1 cellular context compared by ENCODE assay signal in the genomic region with DNA sequence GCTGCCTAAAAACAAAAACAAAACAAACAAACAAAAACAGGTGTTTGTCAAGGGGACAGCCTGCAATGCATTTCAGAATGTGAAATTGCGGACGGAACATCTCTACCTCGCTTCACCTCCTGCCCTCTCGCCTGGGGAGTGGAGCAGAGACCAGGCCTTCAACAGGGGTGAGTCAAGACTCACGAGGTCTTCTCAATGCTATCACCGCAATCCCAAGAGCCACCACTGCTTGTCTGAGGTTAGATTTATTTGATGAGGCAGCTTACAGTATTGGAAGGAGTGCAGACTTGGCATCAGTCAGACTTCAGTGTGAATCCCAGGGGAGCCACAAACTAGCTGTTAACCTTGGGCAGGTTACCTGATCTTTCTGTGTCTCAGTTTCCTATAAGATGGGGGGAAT.
TF ChIP-seq lines count a peak whose summit lies in the region.

No MANE protein-coding gene starts in this region.

TF ChIP-seq in K562, 482 proteins besides CTCF, POLR2A, EP300 and RAD21:
- TF ChIP-seq, protein P1, sequence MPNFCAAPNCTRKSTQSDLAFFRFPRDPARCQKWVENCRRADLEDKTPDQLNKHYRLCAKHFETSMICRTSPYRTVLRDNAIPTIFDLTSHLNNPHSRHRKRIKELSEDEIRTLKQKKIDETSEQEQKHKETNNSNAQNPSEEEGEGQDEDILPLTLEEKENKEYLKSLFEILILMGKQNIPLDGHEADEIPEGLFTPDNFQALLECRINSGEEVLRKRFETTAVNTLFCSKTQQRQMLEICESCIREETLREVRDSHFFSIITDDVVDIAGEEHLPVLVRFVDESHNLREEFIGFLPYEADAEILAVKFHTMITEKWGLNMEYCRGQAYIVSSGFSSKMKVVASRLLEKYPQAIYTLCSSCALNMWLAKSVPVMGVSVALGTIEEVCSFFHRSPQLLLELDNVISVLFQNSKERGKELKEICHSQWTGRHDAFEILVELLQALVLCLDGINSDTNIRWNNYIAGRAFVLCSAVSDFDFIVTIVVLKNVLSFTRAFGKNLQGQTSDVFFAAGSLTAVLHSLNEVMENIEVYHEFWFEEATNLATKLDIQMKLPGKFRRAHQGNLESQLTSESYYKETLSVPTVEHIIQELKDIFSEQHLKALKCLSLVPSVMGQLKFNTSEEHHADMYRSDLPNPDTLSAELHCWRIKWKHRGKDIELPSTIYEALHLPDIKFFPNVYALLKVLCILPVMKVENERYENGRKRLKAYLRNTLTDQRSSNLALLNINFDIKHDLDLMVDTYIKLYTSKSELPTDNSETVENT (CRISPR knock-in tag; IDR thresholded peaks at IDR 0.05), result no peak
- TF ChIP-seq, protein P2, sequence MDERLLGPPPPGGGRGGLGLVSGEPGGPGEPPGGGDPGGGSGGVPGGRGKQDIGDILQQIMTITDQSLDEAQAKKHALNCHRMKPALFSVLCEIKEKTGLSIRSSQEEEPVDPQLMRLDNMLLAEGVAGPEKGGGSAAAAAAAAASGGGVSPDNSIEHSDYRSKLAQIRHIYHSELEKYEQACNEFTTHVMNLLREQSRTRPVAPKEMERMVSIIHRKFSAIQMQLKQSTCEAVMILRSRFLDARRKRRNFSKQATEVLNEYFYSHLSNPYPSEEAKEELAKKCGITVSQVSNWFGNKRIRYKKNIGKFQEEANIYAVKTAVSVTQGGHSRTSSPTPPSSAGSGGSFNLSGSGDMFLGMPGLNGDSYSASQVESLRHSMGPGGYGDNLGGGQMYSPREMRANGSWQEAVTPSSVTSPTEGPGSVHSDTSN (CRISPR knock-in tag; IDR thresholded peaks at IDR 0.05; ENCODE audit: low read depth), result no peak
- TF ChIP-seq, protein P2 (tag; conservative IDR thresholded peaks at IDR 0.05; ENCODE audit: low read depth), result 0 out of 2 replicates have a peak, but pooled peaks have one; percentile 19
- TF ChIP-seq RBBP5 (IDR thresholded peaks at IDR 0.05; ENCODE audit: borderline replicate concordance, insufficient read depth, low read length, poor library complexity, severe bottlenecking), result no peak
- no peak for TF ChIP-seq PTTG1 (tag; IDR thresholded peaks at IDR 0.05; ENCODE audit: low read depth)
- TF ChIP-seq ZNF143 (CRISPR knock-in tag; IDR thresholded peaks at IDR 0.05), result no peak
- TF ChIP-seq POLR2G (IDR thresholded peaks at IDR 0.05; ENCODE audit: low read depth, low read length), result no peak
- TF ChIP-seq, protein P3, sequence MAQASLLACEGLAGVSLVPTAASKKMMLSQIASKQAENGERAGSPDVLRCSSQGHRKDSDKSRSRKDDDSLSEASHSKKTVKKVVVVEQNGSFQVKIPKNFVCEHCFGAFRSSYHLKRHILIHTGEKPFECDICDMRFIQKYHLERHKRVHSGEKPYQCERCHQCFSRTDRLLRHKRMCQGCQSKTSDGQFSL (CRISPR knock-in tag; IDR thresholded peaks at IDR 0.05), result no peak
- TF ChIP-seq, protein P3 (tag; IDR thresholded peaks at IDR 0.05), result no peak
